Comparison of ENCODE assay signal across 38 cellular contexts in the genomic region with DNA sequence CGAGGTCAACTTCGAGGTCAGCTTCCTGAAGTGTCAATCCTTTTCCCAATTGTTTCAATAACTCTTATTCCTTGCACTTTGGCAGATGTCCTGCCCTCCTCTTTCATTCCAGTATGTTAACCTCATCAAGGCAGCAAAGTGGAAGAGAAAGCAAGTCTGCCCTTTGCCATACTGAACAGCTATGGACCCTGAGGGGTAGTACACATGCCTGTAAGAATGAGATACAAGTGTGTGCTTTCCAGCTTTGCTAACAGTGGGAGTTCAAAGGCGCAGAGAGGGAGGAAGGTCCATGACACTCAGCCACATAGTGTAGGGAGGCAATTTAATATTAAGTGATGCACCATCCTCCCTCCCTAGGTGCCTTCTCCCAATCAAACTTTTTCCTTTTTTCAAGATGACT.
"Had no signal": no experiment of that assay in that cellular context is flagged by ENCODE, and none has a peak within 500 bp of the region (broad histone marks: within the 10 kb centered on the region; RNA-seq: fewer than 3 reads in every experiment).

No MANE protein-coding gene starts in this region.

- DNase-seq: activated CD4-positive, alpha-beta memory T cell treated with anti-CD3 and anti-CD28 coated beads for 36 hours; activated CD4-positive, alpha-beta T cell treated with anti-CD3 and anti-CD28 coated beads for 1 hour; activated CD4-positive, alpha-beta T cell treated with anti-CD3 and anti-CD28 coated beads for 36 hours; activated CD4-positive, alpha-beta T cell treated with anti-CD3 and anti-CD28 coated beads, Interleukin-2, amount 10 ng/mL, durations not matched to agents 24 days and 14 days; activated CD4-positive, alpha-beta T cell treated with anti-CD3 and anti-CD28 coated beads, Interleukin-2, amount 50 U/mL, for 1 hour; activated CD4-positive, alpha-beta T cell treated with anti-CD3 and anti-CD28 coated beads, Interleukin-2, amount 50 U/mL, for 4 hours; activated CD4-positive, CD25-positive, alpha-beta regulatory T cell; activated CD8-positive, alpha-beta memory T cell treated with anti-CD3 and anti-CD28 coated beads, Interleukin-2, amount 50 U/mL, for 4 hours; activated CD8-positive, alpha-beta T cell treated with anti-CD3 and anti-CD28 coated beads for 36 hours; activated effector memory CD4-positive, alpha-beta T cell treated with anti-CD3 and anti-CD28 coated beads, Interleukin-2, amount 50 U/mL, for 16 hours; activated gamma-delta T cell treated with Interleukin-2 at 50 U/mL for 16 hours; activated naive CD4-positive, alpha-beta T cell; activated naive CD4-positive, alpha-beta T cell treated with anti-CD3 and anti-CD28 coated beads for 36 hours; activated naive CD4-positive, alpha-beta T cell treated with anti-CD3 and anti-CD28 coated beads, Interleukin-2, amount 50 U/mL, for 16 hours; activated naive CD8-positive, alpha-beta T cell treated with anti-CD3 and anti-CD28 coated beads, Interleukin-2, amount 10 ng/mL, durations not matched to agents 7 days and 5 days; activated naive CD8-positive, alpha-beta T cell treated with anti-CD3 and anti-CD28 coated beads, Interleukin-2, amount 50 U/mL, for 24 hours; activated T-cell treated with anti-CD3 and anti-CD28 coated beads for 4 hours; activated T-cell treated with anti-CD3 and anti-CD28 coated beads, Interleukin-2, amount 50 U/mL, for 1 hour; activated T-cell treated with anti-CD3 and anti-CD28 coated beads, Interleukin-2, amount 50 U/mL, for 4 hours; activated T-cell treated with anti-CD3 and anti-CD28 coated beads, Interleukin-2, amount 50 U/mL, for 72 hours; amygdala; anterior cingulate cortex; body of pancreas; brain microvascular endothelial cell; central memory CD4-positive, alpha-beta T cell; T-helper 1 cell; T-helper 2 cell; T-helper 9 cell had no signal

- H3K4me3 Mint-ChIP-seq: activated CD4-positive, alpha-beta memory T cell treated with anti-CD3 and anti-CD28 coated beads for 36 hours; activated CD4-positive, alpha-beta T cell treated with anti-CD3 and anti-CD28 coated beads for 36 hours; activated CD4-positive, alpha-beta T cell treated with anti-CD3 and anti-CD28 coated beads, Interleukin-2, amount 10 ng/mL, durations not matched to agents 24 days and 14 days; activated CD8-positive, alpha-beta T cell treated with anti-CD3 and anti-CD28 coated beads for 36 hours; activated naive CD4-positive, alpha-beta T cell treated with anti-CD3 and anti-CD28 coated beads for 36 hours; activated naive CD8-positive, alpha-beta T cell; activated naive CD8-positive, alpha-beta T cell treated with anti-CD3 and anti-CD28 coated beads, Interleukin-2, amount 10 ng/mL, durations not matched to agents 7 days and 5 days; activated naive CD8-positive, alpha-beta T cell treated with anti-CD3 and anti-CD28 coated beads, Interleukin-2, amount 50 U/mL, for 24 hours; activated T-cell treated with anti-CD3 and anti-CD28 coated beads, Interleukin-2, amount 50 U/mL, for 4 hours; activated T-cell treated with anti-CD3 and anti-CD28 coated beads, Interleukin-2, amount 50 U/mL, for 72 hours; activated T-helper 1 cell treated with anti-CD3 and anti-CD28 coated beads, Interleukin-12 subunit alpha, Interleukin-12 subunit beta, Interleukin-2, Interleukin-4 antibody, amounts not matched to agents 30 ng/mL and 10 ng/mL and 1 ng/mL, durations not matched to agents 14 hours and 24 hours and 36 hours; activated T-helper 17 cell treated with anti-CD3 and anti-CD28 coated beads, Interleukin-2, amount 50 U/mL, for 72 hours; T-helper 1 cell treated with Interleukin-12 subunit alpha and Interleukin-12 subunit beta and Interleukin-4 antibody, amounts not matched to agents 30 μg/mL and 1 μg/mL, for 36 hours; T-helper 2 cell treated with Interferon-gamma antibody and Interleukin-4, amounts not matched to agents 5 μg/mL and 100 μg/mL, for 36 hours had no signal

- H3K9me3 Mint-ChIP-seq: activated CD4-positive, alpha-beta memory T cell treated with anti-CD3 and anti-CD28 coated beads for 36 hours; activated CD4-positive, alpha-beta T cell treated with anti-CD3 and anti-CD28 coated beads, Interleukin-2, amount 10 ng/mL, durations not matched to agents 24 days and 14 days; activated CD8-positive, alpha-beta T cell treated with anti-CD3 and anti-CD28 coated beads for 36 hours; activated naive CD4-positive, alpha-beta T cell treated with anti-CD3 and anti-CD28 coated beads for 36 hours; activated naive CD8-positive, alpha-beta T cell treated with anti-CD3 and anti-CD28 coated beads, Interleukin-2, amount 10 ng/mL, durations not matched to agents 7 days and 5 days; activated T-cell treated with anti-CD3 and anti-CD28 coated beads, Interleukin-2, amount 50 U/mL, for 4 hours; activated T-cell treated with anti-CD3 and anti-CD28 coated beads, Interleukin-2, amount 50 U/mL, for 72 hours; activated T-helper 1 cell treated with anti-CD3 and anti-CD28 coated beads, Interleukin-12 subunit alpha, Interleukin-12 subunit beta, Interleukin-2, Interleukin-4 antibody, amounts not matched to agents 30 ng/mL and 10 ng/mL and 1 ng/mL, durations not matched to agents 14 hours and 24 hours and 36 hours; T-helper 1 cell treated with Interleukin-12 subunit alpha and Interleukin-12 subunit beta and Interleukin-4 antibody, amounts not matched to agents 30 μg/mL and 1 μg/mL, for 36 hours; T-helper 2 cell treated with Interferon-gamma antibody and Interleukin-4, amounts not matched to agents 5 μg/mL and 100 μg/mL, for 36 hours had no signal

- FAIRE-seq: TTC549 had no signal

- ATAC-seq: activated CD4-positive, alpha-beta T cell treated with anti-CD3 and anti-CD28 coated beads for 36 hours; activated CD4-positive, CD25-positive, alpha-beta regulatory T cell treated with anti-CD3 and anti-CD28 coated beads, Interleukin-2, amount 50 U/mL, for 24 hours; activated CD8-positive, alpha-beta T cell treated with anti-CD3 and anti-CD28 coated beads for 36 hours; activated naive CD8-positive, alpha-beta T cell treated with anti-CD3 and anti-CD28 coated beads, Interleukin-2, amount 50 U/mL, for 24 hours; activated T-cell treated with anti-CD3 and anti-CD28 coated beads, Interleukin-2, amount 50 U/mL, for 4 hours; activated T-cell treated with anti-CD3 and anti-CD28 coated beads, Interleukin-2, amount 50 U/mL, for 72 hours; activated T-helper 17 cell treated with anti-CD3 and anti-CD28 coated beads, Interleukin-2, amount 50 U/mL, for 72 hours; body of pancreas had no signal

- H3K4me1 Mint-ChIP-seq: activated CD4-positive, alpha-beta T cell treated with anti-CD3 and anti-CD28 coated beads for 36 hours; activated CD4-positive, alpha-beta T cell treated with anti-CD3 and anti-CD28 coated beads, Interleukin-2, amount 10 ng/mL, durations not matched to agents 24 days and 14 days; activated naive CD8-positive, alpha-beta T cell treated with anti-CD3 and anti-CD28 coated beads, Interleukin-2, amount 10 ng/mL, durations not matched to agents 7 days and 5 days; activated naive CD8-positive, alpha-beta T cell treated with anti-CD3 and anti-CD28 coated beads, Interleukin-2, amount 50 U/mL, for 24 hours; activated T-helper 17 cell treated with anti-CD3 and anti-CD28 coated beads, Interleukin-2, amount 50 U/mL, for 72 hours had no signal

- H3K27me3 Mint-ChIP-seq: activated CD4-positive, alpha-beta memory T cell treated with anti-CD3 and anti-CD28 coated beads for 36 hours; activated CD4-positive, alpha-beta T cell treated with anti-CD3 and anti-CD28 coated beads for 36 hours; activated CD4-positive, alpha-beta T cell treated with anti-CD3 and anti-CD28 coated beads, Interleukin-2, amount 10 ng/mL, durations not matched to agents 24 days and 14 days; activated CD8-positive, alpha-beta T cell treated with anti-CD3 and anti-CD28 coated beads for 36 hours; activated naive CD8-positive, alpha-beta T cell; activated naive CD8-positive, alpha-beta T cell treated with anti-CD3 and anti-CD28 coated beads, Interleukin-2, amount 10 ng/mL, durations not matched to agents 7 days and 5 days; activated naive CD8-positive, alpha-beta T cell treated with anti-CD3 and anti-CD28 coated beads, Interleukin-2, amount 50 U/mL, for 24 hours; activated T-helper 17 cell treated with anti-CD3 and anti-CD28 coated beads, Interleukin-2, amount 50 U/mL, for 72 hours had no signal

- H3K27ac Mint-ChIP-seq: activated CD4-positive, alpha-beta memory T cell treated with anti-CD3 and anti-CD28 coated beads for 36 hours; activated CD4-positive, alpha-beta T cell treated with anti-CD3 and anti-CD28 coated beads for 36 hours; activated CD4-positive, alpha-beta T cell treated with anti-CD3 and anti-CD28 coated beads, Interleukin-2, amount 10 ng/mL, durations not matched to agents 24 days and 14 days; activated CD8-positive, alpha-beta T cell treated with anti-CD3 and anti-CD28 coated beads for 36 hours; activated naive CD4-positive, alpha-beta T cell treated with anti-CD3 and anti-CD28 coated beads for 36 hours; activated naive CD8-positive, alpha-beta T cell; activated naive CD8-positive, alpha-beta T cell treated with anti-CD3 and anti-CD28 coated beads, Interleukin-2, amount 10 ng/mL, durations not matched to agents 7 days and 5 days; activated naive CD8-positive, alpha-beta T cell treated with anti-CD3 and anti-CD28 coated beads, Interleukin-2, amount 50 U/mL, for 24 hours; activated T-cell treated with anti-CD3 and anti-CD28 coated beads, Interleukin-2, amount 50 U/mL, for 72 hours; activated T-helper 1 cell treated with anti-CD3 and anti-CD28 coated beads, Interleukin-12 subunit alpha, Interleukin-12 subunit beta, Interleukin-2, Interleukin-4 antibody, amounts not matched to agents 30 ng/mL and 10 ng/mL and 1 ng/mL, durations not matched to agents 14 hours and 24 hours and 36 hours; activated T-helper 17 cell treated with anti-CD3 and anti-CD28 coated beads, Interleukin-2, amount 50 U/mL, for 72 hours; T-helper 1 cell treated with Interleukin-12 subunit alpha and Interleukin-12 subunit beta and Interleukin-4 antibody, amounts not matched to agents 30 μg/mL and 1 μg/mL, for 36 hours; T-helper 2 cell treated with Interferon-gamma antibody and Interleukin-4, amounts not matched to agents 5 μg/mL and 100 μg/mL, for 36 hours had no signal

- H3K27ac ChIP-seq: ascending aorta, body of pancreas, brain microvascular endothelial cell, breast epithelium, VCaP had no signal
